In genomic region chr4:17029964-17030363, GRCh38 we compare ENCODE assay signal across 14 cellular contexts.
"Had no signal": no experiment of that assay in that cellular context is flagged by ENCODE, and none has a peak within 500 bp of the region (broad histone marks: within the 10 kb centered on the region; RNA-seq: fewer than 3 reads in every experiment).

No MANE protein-coding gene starts in this region.

- H3K9me3 ChIP-seq: prostate gland had no signal

- H3K4me3 ChIP-seq: prostate gland had no signal

- DNase-seq: activated CD4-positive, alpha-beta T cell treated with anti-CD3 and anti-CD28 coated beads, Interleukin-2, amount 50 U/mL, for 4 hours; activated CD4-positive, CD25-positive, alpha-beta regulatory T cell treated with anti-CD3 and anti-CD28 coated beads, Interleukin-2, amount 50 U/mL, for 72 hours; activated effector memory CD4-positive, alpha-beta T cell treated with Interleukin-2 at 50 U/mL for 16 hours; activated T-cell treated with anti-CD3 and anti-CD28 coated beads, Interleukin-2, amount 50 U/mL, for 24 hours; cerebellar nuclear complex; endodermal cell; naive thymus-derived CD8-positive, alpha-beta T cell; stimulated activated naive CD4-positive, alpha-beta T cell; substantia nigra; T-helper 9 cell; trophoblast cell had no signal

- H3K4me1 Mint-ChIP-seq: naive thymus-derived CD8-positive, alpha-beta T cell had no signal

- H3K36me3 ChIP-seq: prostate gland had no signal

- H3K27me3 Mint-ChIP-seq: brain had no signal

- H3K27ac ChIP-seq: prostate gland had no signal

- H3K4me3 Mint-ChIP-seq: activated T-cell treated with anti-CD3 and anti-CD28 coated beads, Interleukin-2, amount 50 U/mL, for 24 hours; brain; endodermal cell; naive thymus-derived CD8-positive, alpha-beta T cell had no signal

- ATAC-seq: activated naive CD4-positive, alpha-beta T cell treated with anti-CD3 and anti-CD28 coated beads, Interleukin-2, amount 50 U/mL, for 72 hours; naive thymus-derived CD8-positive, alpha-beta T cell had no signal

- H3K36me3 Mint-ChIP-seq: activated naive CD4-positive, alpha-beta T cell treated with anti-CD3 and anti-CD28 coated beads, Interleukin-2, amount 50 U/mL, for 72 hours; brain; naive thymus-derived CD8-positive, alpha-beta T cell had no signal

- H3K9me3 Mint-ChIP-seq: activated T-cell treated with anti-CD3 and anti-CD28 coated beads, Interleukin-2, amount 50 U/mL, for 24 hours had no signal

- H3K27ac Mint-ChIP-seq: activated naive CD4-positive, alpha-beta T cell treated with anti-CD3 and anti-CD28 coated beads, Interleukin-2, amount 50 U/mL, for 72 hours; activated T-cell treated with anti-CD3 and anti-CD28 coated beads, Interleukin-2, amount 50 U/mL, for 24 hours; endodermal cell; naive thymus-derived CD8-positive, alpha-beta T cell had no signal

- H3K4me1 ChIP-seq: prostate gland had no signal
